Comparison of ENCODE assay signal across 29 cellular contexts in genomic region chr5:178290376-178290775, GRCh38.
"Had no signal": no experiment of that assay in that cellular context is flagged by ENCODE, and none has a peak within 500 bp of the region (broad histone marks: within the 10 kb centered on the region; RNA-seq: fewer than 3 reads in every experiment).

No MANE protein-coding gene starts in this region.

- H3K9me3 ChIP-seq: esophagus muscularis mucosa, stomach, tibial artery had no signal

- H3K36me3 ChIP-seq: brain microvascular endothelial cell, esophagus muscularis mucosa, heart left ventricle, left lung, stomach, tibial artery, WERI-Rb-1 had no signal

- ATAC-seq: activated CD4-positive, CD25-positive, alpha-beta regulatory T cell treated with anti-CD3 and anti-CD28 coated beads, Interleukin-2, amount 50 U/mL, for 24 hours; foreskin keratinocyte; heart left ventricle; left lung; stimulated activated naive B cell treated with anti-CD40 and anti-IgM and Interleukin-4, amounts not matched to agents 10 μg/mL and 1 μg/mL and 100 μg/mL, for 72 hours; T-helper 17 cell had no signal

- H3K4me3 ChIP-seq: esophagus muscularis mucosa, heart left ventricle, left lung, smooth muscle cell, stomach, tibial artery had no signal

- H3K27ac ChIP-seq: brain microvascular endothelial cell, esophagus muscularis mucosa, foreskin keratinocyte, heart left ventricle, left lung, stomach, tibial artery, WERI-Rb-1 had no signal

- H3K4me1 ChIP-seq: left lung had no signal

- FAIRE-seq: astrocyte had no signal

- DNase-seq: activated CD4-positive, alpha-beta memory T cell treated with anti-CD3 and anti-CD28 coated beads for 36 hours; activated CD4-positive, alpha-beta T cell treated with anti-CD3 and anti-CD28 coated beads for 48 hours; activated CD8-positive, alpha-beta memory T cell treated with anti-CD3 and anti-CD28 coated beads, Interleukin-2, amount 50 U/mL, for 4 hours; activated gamma-delta T cell; activated naive CD4-positive, alpha-beta T cell treated with anti-CD3 and anti-CD28 coated beads, Interleukin-2, amount 10 ng/mL, durations not matched to agents 7 days and 5 days; activated naive CD8-positive, alpha-beta T cell treated with anti-CD3 and anti-CD28 coated beads, Interleukin-2, amount 10 ng/mL, durations not matched to agents 7 days and 5 days; activated T-cell treated with anti-CD3 and anti-CD28 coated beads, Interleukin-2, amount 50 U/mL, for 1 hour; brain microvascular endothelial cell; caudate nucleus; dermis blood vessel endothelial cell; effector CD4-positive, alpha-beta T cell; foreskin keratinocyte; hypothalamus; kidney glomerular epithelial cell; mammary epithelial cell; stimulated activated CD4-positive, alpha-beta T cell treated with anti-CD3 and anti-CD28 coated beads, Interleukin-15, amount 100 ng/mL, for 24 hours; stimulated activated CD4-positive, alpha-beta T cell treated with anti-CD3 and anti-CD28 coated beads, Interleukin-2, amount 100 ng/mL, for 24 hours; stimulated activated naive B cell treated with anti-CD40 and anti-IgM and Interleukin-4, amounts not matched to agents 10 μg/mL and 1 μg/mL and 100 μg/mL, for 72 hours; stomach; T-helper 17 cell; T1000; WERI-Rb-1 had no signal

- H3K4me2 ChIP-seq: smooth muscle cell had no signal
